9 cellular contexts compared by ENCODE assay signal in genomic region chr11:45859661-45860140, GRCh38. TPM values are rescaled to one million over a fixed set of nuclear protein-coding genes. Genes with fewer than 3 reads are reported as not detected.
DNase-seq lines count a peak whose midpoint lies in the region; ATAC-seq and TF ChIP-seq lines count a peak whose summit lies in the region.
"Had no signal": no experiment of that assay in that cellular context is flagged by ENCODE, and none has a peak within 500 bp of the region (broad histone marks: within the 10 kb centered on the region; RNA-seq: fewer than 3 reads in every experiment).

No MANE protein-coding gene starts in this region.

- H3K9me3 Mint-ChIP-seq in activated naive CD4-positive, alpha-beta T cell treated with anti-CD3 and anti-CD28 coated beads, Interleukin-2, amount 10 ng/mL, durations not matched to agents 7 days and 5 days = no peaks in the 10 kb centered on the region
- H3K9me3 Mint-ChIP-seq in activated naive CD4-positive, alpha-beta T cell treated with anti-CD3 and anti-CD28 coated beads for 36 hours = no peaks in the 10 kb centered on the region

- H3K36me3 Mint-ChIP-seq in activated naive CD4-positive, alpha-beta T cell treated with anti-CD3 and anti-CD28 coated beads, Interleukin-2, amount 10 ng/mL, durations not matched to agents 7 days and 5 days = peaks cover 39% of the 10 kb centered on the region
- peaks cover 25% of the 10 kb centered on the region for H3K36me3 Mint-ChIP-seq in activated naive CD4-positive, alpha-beta T cell treated with anti-CD3 and anti-CD28 coated beads for 36 hours (ENCODE audit: low read depth)

- H3K27me3 ChIP-seq in lung (ENCODE audit: control insufficient read depth, insufficient read depth) (no peaks in the 10 kb centered on the region), transverse colon (no peaks in the 10 kb centered on the region), HAP-1 (ENCODE audit: low read depth) (no peaks in the 10 kb centered on the region)

- H3K4me3 ChIP-seq in lung (no peak overlapping the region), transverse colon (no peak overlapping the region), HAP-1 (no peak overlapping the region)
- H3K4me3 ChIP-seq: A549 had no signal

- POLR2A ChIA-PET in GM10248 (lab: Yijun Ruan, JAX) = interaction anchor here (1.3 kb wide), 1 partner anchor 13 kb away, joined by 5 read pairs; the partner anchor contains the start of gene CRY2

- in situ Hi-C loops in transverse colon (cut with MboI; ENCODE audit: low pct_ligation_motif_present in 1 of 4, low pct_unique_long_range_greater_than_20kb in 1 of 4, low sequenced_read_pairs in 3 of 4) = loop anchor here in 1 of 4 donors (10.0 kb wide), 1 partner anchor 55 kb away; the partner anchor contains the start of gene PEX16
- in situ Hi-C loops in HAP-1 (cut with MboI; ENCODE audit: low sequenced_read_pairs) = no loop called here

- ATAC-seq in lung (ENCODE audit: insufficient read depth, low FRiP score) (peak; percentile 70), GM19328 (IDR thresholded peaks at IDR 0.05; ENCODE audit: unreplicated experiment) (no peak)
- ATAC-seq: A549 had no signal

- H3K9me3 ChIP-seq in lung (ENCODE audit: control insufficient read depth in 2 of 2, insufficient read depth in 1 of 2, low read length in 1 of 2) (no peaks in the 10 kb centered on the region), transverse colon (no peaks in the 10 kb centered on the region), HAP-1 (no peaks in the 10 kb centered on the region)
- H3K9me3 ChIP-seq: A549 had no signal

- H3K27ac ChIP-seq in lung (ENCODE audit: low read depth in 1 of 2, low read length in 1 of 2) (peak overlapping the region; percentile 84 to 91), transverse colon (peak overlapping the region; percentile 76 to 89 (median 83))
- H3K27ac ChIP-seq: A549 had no signal

- TF ChIP-seq POLR2A in transverse colon (IDR thresholded peaks at IDR 0.05) = peak; percentile 32

- CTCF ChIA-PET in activated naive CD4-positive, alpha-beta T cell treated with anti-CD3 and anti-CD28 coated beads, Interleukin-2, amount 10 ng/mL, durations not matched to agents 7 days and 5 days (lab: Charles Lee) = interaction anchor here (0.7 to 1.1 kb wide), 3 partner anchors 8 to 1145 kb away, joined by 3 to 4 read pairs (median 3); no protein-coding TSS in a partner anchor
- CTCF ChIA-PET in activated naive CD4-positive, alpha-beta T cell treated with anti-CD3 and anti-CD28 coated beads for 36 hours (lab: Charles Lee) = interaction anchor here (1.4 to 4.7 kb wide), 2 partner anchors 9 to 13 kb away, joined by 3 to 29 read pairs; no protein-coding TSS in a partner anchor
- CTCF ChIA-PET in GM10248 (lab: Yijun Ruan, JAX) = interaction anchor here (1.2 to 2.1 kb wide), 5 partner anchors 11 to 39 kb away, joined by 3 to 5 read pairs (median 3); no protein-coding TSS in a partner anchor

- H3K4me1 Mint-ChIP-seq in activated naive CD4-positive, alpha-beta T cell treated with anti-CD3 and anti-CD28 coated beads, Interleukin-2, amount 10 ng/mL, durations not matched to agents 7 days and 5 days = no peaks in the 10 kb centered on the region
- H3K4me1 Mint-ChIP-seq in activated naive CD4-positive, alpha-beta T cell treated with anti-CD3 and anti-CD28 coated beads for 36 hours (ENCODE audit: low read depth) = peaks cover 2% of the 10 kb centered on the region

- DNase-seq in activated naive CD4-positive, alpha-beta T cell treated with anti-CD3 and anti-CD28 coated beads, Interleukin-2, amount 10 ng/mL, durations not matched to agents 7 days and 5 days = no peak
- no peak for DNase-seq in activated naive CD4-positive, alpha-beta T cell treated with anti-CD3 and anti-CD28 coated beads for 36 hours
- DNase-seq in dedifferentiated amniotic fluid mesenchymal stem cell (ENCODE audit: extremely low spot score) = peak; percentile 96
- DNase-seq in lung (ENCODE audit: low spot score) = peak; percentile 93
- DNase-seq in transverse colon = peak; percentile 94
- DNase-seq in HAP-1 (ENCODE audit: low spot score in 2 of 2) = no peak
- DNase-seq in GM10248 (ENCODE audit: extremely low spot score) = no peak

- H3K27me3 Mint-ChIP-seq in activated naive CD4-positive, alpha-beta T cell treated with anti-CD3 and anti-CD28 coated beads, Interleukin-2, amount 10 ng/mL, durations not matched to agents 7 days and 5 days = no peaks in the 10 kb centered on the region
- H3K27me3 Mint-ChIP-seq in activated naive CD4-positive, alpha-beta T cell treated with anti-CD3 and anti-CD28 coated beads for 36 hours (ENCODE audit: low read depth) = no peaks in the 10 kb centered on the region

- H3K4me3 Mint-ChIP-seq in activated naive CD4-positive, alpha-beta T cell treated with anti-CD3 and anti-CD28 coated beads, Interleukin-2, amount 10 ng/mL, durations not matched to agents 7 days and 5 days = no peak overlapping the region
- H3K4me3 Mint-ChIP-seq in activated naive CD4-positive, alpha-beta T cell treated with anti-CD3 and anti-CD28 coated beads for 36 hours = no peak overlapping the region

- H3K27ac Mint-ChIP-seq in activated naive CD4-positive, alpha-beta T cell treated with anti-CD3 and anti-CD28 coated beads, Interleukin-2, amount 10 ng/mL, durations not matched to agents 7 days and 5 days = peak overlapping the region; percentile 55
- no peak overlapping the region for H3K27ac Mint-ChIP-seq in activated naive CD4-positive, alpha-beta T cell treated with anti-CD3 and anti-CD28 coated beads for 36 hours

- peak; percentile 81 for TF ChIP-seq EP300 in transverse colon (IDR thresholded peaks at IDR 0.05; ENCODE audit: low read depth)

- no peak for TF ChIP-seq CTCF in lung (IDR thresholded peaks at IDR 0.05; ENCODE audit: control extremely low read depth, extremely low read depth)
- no peak for TF ChIP-seq CTCF in transverse colon (IDR thresholded peaks at IDR 0.05)
- TF ChIP-seq CTCF in GM10248 (IDR thresholded peaks at IDR 0.05; ENCODE audit: control extremely low read depth, extremely low read depth, low read depth, missing control alignments) = no peak

- intact Hi-C loops in activated naive CD4-positive, alpha-beta T cell treated with anti-CD3 and anti-CD28 coated beads for 36 hours (cut with micrococcal nuclease) = no loop called here
- intact Hi-C loops in transverse colon (cut with DNase I; ENCODE audit: low total_unique reads) = no loop called here

- H3K36me3 ChIP-seq in lung (ENCODE audit: control insufficient read depth in 2 of 2, insufficient read depth in 2 of 2, low read length in 2 of 2) (peaks cover 13 to 47% of the 10 kb centered on the region in 2 donors), transverse colon (peaks cover 0 to 42% (median 19%) of the 10 kb centered on the region in 4 donors), HAP-1 (replicated peaks) (peaks cover 37% of the 10 kb centered on the region)

- WGBS in lung, 2 donors = 26 to 51% methylated on average over 12 of the region's 12 CpGs
- WGBS in transverse colon (ENCODE audit: low coverage in 1 of 2), 2 donors = 30 to 38% methylated on average over 4 to 8 of the region's 12 CpGs

- H3K4me1 ChIP-seq in lung (ENCODE audit: control insufficient read depth in 2 of 2, insufficient read depth in 2 of 2, low read length in 2 of 2) (peaks cover 22 to 29% of the 10 kb centered on the region in 2 donors), transverse colon (peaks cover 29 to 59% (median 41%) of the 10 kb centered on the region in 4 donors), HAP-1 (no peaks in the 10 kb centered on the region)
- H3K4me1 ChIP-seq: A549 had no signal

RNA-seq across cellular contexts. Expression of gene CRY2, which starts 12.4 kb away (rescaled TPM):
- 10 to 100 TPM; 13.9 to 16.2 TPM for total RNA-seq in activated naive CD4-positive, alpha-beta T cell treated with anti-CD3 and anti-CD28 coated beads for 36 hours
- total RNA-seq in lung = 10 to 100 TPM; 51.5 to 55.0 TPM
- 10 to 100 TPM; 16.2 to 16.9 TPM for polyA plus RNA-seq in lung
- 10 to 100 TPM; 42.2 to 73.6 (median 50.2) TPM for total RNA-seq in transverse colon

RNA-seq across cellular contexts. Expression of gene MAPK8IP1, which starts 25.8 kb away (rescaled TPM):
- under 1 TPM; 0.22 to 0.57 TPM for total RNA-seq in activated naive CD4-positive, alpha-beta T cell treated with anti-CD3 and anti-CD28 coated beads for 36 hours
- total RNA-seq in lung (10 to 100 TPM in 1 of 2 donors, 1 to 10 TPM in 1; 5.1 to 15.4 TPM), transverse colon (10 to 100 TPM in 1 of 4 donors, 1 to 10 TPM in 3; 1.9 to 11.1 (median 2.6) TPM)
- 1 to 10 TPM; 4.7 to 6.3 TPM for polyA plus RNA-seq in lung

RNA-seq across cellular contexts. Expression of gene FREY1, which starts 47.4 kb away (rescaled TPM):
- under 1 TPM; 0.32 to 0.76 TPM for total RNA-seq in activated naive CD4-positive, alpha-beta T cell treated with anti-CD3 and anti-CD28 coated beads for 36 hours
- total RNA-seq in lung (under 1 TPM; 0.51 to 0.67 TPM), transverse colon (1 to 10 TPM in 1 of 4 donors, under 1 TPM in 1, not detected in 2; 0.82 to 2.7 TPM)
- polyA plus RNA-seq in lung = under 1 TPM; 0.15 to 0.28 TPM

RNA-seq across cellular contexts. Expression of gene SLC35C1, which starts 54.8 kb away (rescaled TPM):
- 1 to 10 TPM; 5.6 to 6.5 TPM for total RNA-seq in activated naive CD4-positive, alpha-beta T cell treated with anti-CD3 and anti-CD28 coated beads for 36 hours
- total RNA-seq in lung (10 to 100 TPM in 1 of 2 donors, 1 to 10 TPM in 1; 5.4 to 27.2 TPM), transverse colon (10 to 100 TPM; 28.8 to 62.3 (median 44.4) TPM)
- polyA plus RNA-seq in lung = 10 to 100 TPM; 21.1 to 35.9 TPM

RNA-seq across cellular contexts. Expression of gene PEX16, which starts 58.0 kb away (rescaled TPM):
- total RNA-seq in activated naive CD4-positive, alpha-beta T cell treated with anti-CD3 and anti-CD28 coated beads for 36 hours = 10 to 100 TPM; 28.6 to 32.5 TPM
- total RNA-seq in lung (10 to 100 TPM; 14.2 to 34.8 TPM), transverse colon (100 to 1,000 TPM in 1 of 4 donors, 10 to 100 TPM in 3; 31.3 to 111 (median 51.9) TPM)
- polyA plus RNA-seq in lung = 10 to 100 TPM; 36.9 to 38.2 TPM

Comparison
In these comparisons a context has a peak if more than half of its experiments do, and no peak if none do; other contexts are left out.
1. DNase-seq: peak in dedifferentiated amniotic fluid mesenchymal stem cell (single experiment), lung (single experiment) and transverse colon (single experiment); none in activated naive CD4-positive, alpha-beta T cell treated with anti-CD3 and anti-CD28 coated beads, Interleukin-2, amount 10 ng/mL, durations not matched to agents 7 days and 5 days (single experiment), activated naive CD4-positive, alpha-beta T cell treated with anti-CD3 and anti-CD28 coated beads for 36 hours (single experiment), HAP-1 (0 of 2) and GM10248 (single experiment).